ENCODE assay signal across 10 cellular contexts in the genomic region with DNA sequence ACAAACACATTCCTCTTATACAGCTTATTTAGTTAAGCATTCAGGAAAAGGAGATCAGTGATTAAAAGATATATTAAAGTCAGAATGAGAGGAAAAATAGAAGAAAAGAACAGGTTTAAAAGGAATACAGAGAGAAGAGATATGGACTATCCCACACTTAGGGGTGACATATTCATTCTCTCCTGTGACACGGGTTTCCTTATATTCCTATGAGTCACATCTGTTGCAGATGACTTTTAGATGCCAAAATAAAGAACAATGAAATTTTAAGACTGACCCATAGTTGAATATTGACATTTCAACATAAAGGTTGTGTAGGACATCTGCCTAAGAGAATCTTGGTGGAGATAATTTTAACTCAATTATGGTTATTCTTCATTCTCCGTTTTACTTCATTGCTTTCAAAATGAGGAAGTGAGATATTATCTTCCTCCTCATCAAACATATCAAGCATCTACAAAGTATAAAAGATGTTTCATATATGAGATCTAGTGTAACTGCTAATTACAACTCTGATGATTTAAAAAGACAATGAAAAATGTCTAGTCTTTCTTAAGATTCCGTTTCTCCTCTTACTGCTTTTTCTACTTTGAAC.
DNase-seq lines count a peak whose midpoint lies in the region; ATAC-seq and TF ChIP-seq lines count a peak whose summit lies in the region.
"Had no signal": no experiment of that assay in that cellular context is flagged by ENCODE, and none has a peak within 500 bp of the region (broad histone marks: within the 10 kb centered on the region; RNA-seq: fewer than 3 reads in every experiment).

No MANE protein-coding gene starts in this region.

- H3K9ac ChIP-seq in PC-3 (ENCODE audit: low read length): no peak overlapping the region

- H3K4me2 ChIP-seq in DOHH2 (ENCODE audit: low read length) (peak overlapping the region; percentile 63), PC-3 (ENCODE audit: low read length) (no peak overlapping the region)

- no peaks in the 10 kb centered on the region for H3K79me2 ChIP-seq in DOHH2 (ENCODE audit: control insufficient read depth, low read length)
- H3K79me2 ChIP-seq in PC-3 (ENCODE audit: low read length): no peaks in the 10 kb centered on the region

- intact Hi-C loops in PC-3 (cut with micrococcal nuclease): no loop called here
- intact Hi-C loops in ascending aorta (cut with DNase I): no loop called here

- TF ChIP-seq CTCF in DOHH2 (IDR thresholded peaks at IDR 0.05; ENCODE audit: low read depth, low read length, poor library complexity, severe bottlenecking): no peak
- no peak for TF ChIP-seq CTCF in PC-3 (conservative IDR thresholded peaks at IDR 0.05; ENCODE audit: low read depth, low read length)
- TF ChIP-seq CTCF in ascending aorta (IDR thresholded peaks at IDR 0.05): no peak

- H3K4me3 ChIP-seq in DOHH2 (ENCODE audit: low read length) (peak overlapping the region; percentile 43), PC-3 (ENCODE audit: low read length) (no peak overlapping the region), ascending aorta (no peak overlapping the region)

- ATAC-seq in GM18868 (IDR thresholded peaks at IDR 0.05; ENCODE audit: unreplicated experiment) (peak; percentile 86), HG03159 (IDR thresholded peaks at IDR 0.05; ENCODE audit: unreplicated experiment) (peak; percentile 74), PC-3 (peak; percentile 24), HG03039 (IDR thresholded peaks at IDR 0.05; ENCODE audit: unreplicated experiment) (no peak)

- no peak overlapping the region for H2AFZ ChIP-seq in PC-3 (ENCODE audit: low read length)

- H3K9me2 ChIP-seq in DOHH2 (replicated peaks; ENCODE audit: control insufficient read depth, low read length): no peaks in the 10 kb centered on the region
- no peaks in the 10 kb centered on the region for H3K9me2 ChIP-seq in PC-3 (replicated peaks; ENCODE audit: low read length)

- no TSS peak for BruUV-seq in PC-3 (replicated peaks; lab: Mats Ljungman, UMichigan)

- H3K4me1 ChIP-seq in DOHH2 (ENCODE audit: control insufficient read depth, low read length): peaks cover 19% of the 10 kb centered on the region
- no peaks in the 10 kb centered on the region for H3K4me1 ChIP-seq in PC-3 (ENCODE audit: insufficient read depth, low read length)
- no peaks in the 10 kb centered on the region for H3K4me1 ChIP-seq in ascending aorta

- peak; percentile 20 for DNase-seq in PC-3
- DNase-seq in NCI-H1436 treated with DMSO at 0.1 percent for 48 hours (lab: John Stamatoyannopoulos, UW): no peak
- no peak for DNase-seq in ascending aorta (ENCODE audit: low spot score in 2 of 2)
- no peak for DNase-seq in NCI-H2196 treated with DMSO at 0.1 percent for 48 hours (lab: John Stamatoyannopoulos, UW; ENCODE audit: unreplicated experiment)
- DNase-seq: stimulated activated CD4-positive, alpha-beta T cell treated with anti-CD3 and anti-CD28 coated beads, Interleukin-4, amount 100 ng/mL, for 4 hours; T1000 had no signal

- no peaks in the 10 kb centered on the region for H3K27me3 ChIP-seq in DOHH2 (ENCODE audit: control insufficient read depth, low read length)
- no peaks in the 10 kb centered on the region for H3K27me3 ChIP-seq in PC-3 (ENCODE audit: low read length)
- H3K27me3 ChIP-seq in ascending aorta: no peaks in the 10 kb centered on the region

- H3F3A ChIP-seq in DOHH2 (ENCODE audit: control insufficient read depth, insufficient read depth) (peaks cover 6% of the 10 kb centered on the region), PC-3 (ENCODE audit: low read length, unreplicated experiment) (no peaks in the 10 kb centered on the region)

- POLR2A ChIA-PET in PC-3 (lab: Charles Lee; ENCODE audit: unreplicated experiment): no interaction called here

- H3K27ac ChIP-seq in DOHH2 (ENCODE audit: low read depth, low read length): peak overlapping the region; percentile 87
- no peak overlapping the region for H3K27ac ChIP-seq in PC-3 (ENCODE audit: low read length)
- no peak overlapping the region for H3K27ac ChIP-seq in ascending aorta

- no peaks in the 10 kb centered on the region for H3K36me3 ChIP-seq in DOHH2 (ENCODE audit: control insufficient read depth, low read length)
- no peaks in the 10 kb centered on the region for H3K36me3 ChIP-seq in PC-3 (ENCODE audit: low read depth, low read length)
- no peaks in the 10 kb centered on the region for H3K36me3 ChIP-seq in ascending aorta

- H3K9me3 ChIP-seq in DOHH2 (ENCODE audit: control insufficient read depth, insufficient read depth, low read length) (peaks cover 2% of the 10 kb centered on the region; the same call in 1 of the 2 replicates), PC-3 (ENCODE audit: low read length) (no peaks in the 10 kb centered on the region), ascending aorta (peaks cover 0 to 8% of the 10 kb centered on the region in 2 donors)

- CTCF ChIA-PET in PC-3 (lab: Charles Lee): no interaction called here

- H4K20me1 ChIP-seq in DOHH2 (ENCODE audit: control insufficient read depth, insufficient read depth, low read depth, low read length) (no peaks in the 10 kb centered on the region), PC-3 (ENCODE audit: low read length) (no peaks in the 10 kb centered on the region)
